Comparison of ENCODE assay signal across 22 cellular contexts in genomic region chr3:185470323-185470722, GRCh38.
"Had no signal": no experiment of that assay in that cellular context is flagged by ENCODE, and none has a peak within 500 bp of the region (broad histone marks: within the 10 kb centered on the region; RNA-seq: fewer than 3 reads in every experiment).

No MANE protein-coding gene starts in this region.

- ATAC-seq: activated CD8-positive, alpha-beta T cell treated with anti-CD3 and anti-CD28 coated beads, Interleukin-2, amount 10 ng/mL, durations not matched to agents 7 days and 5 days; activated naive CD8-positive, alpha-beta T cell treated with anti-CD3 and anti-CD28 coated beads, Interleukin-2, amount 50 U/mL, for 24 hours; stimulated activated naive B cell treated with anti-CD40 and anti-IgM and Interleukin-4, amounts not matched to agents 10 μg/mL and 1 μg/mL and 100 μg/mL, for 72 hours had no signal

- H3K4me3 ChIP-seq: hepatocyte, spleen, thoracic aorta, upper lobe of left lung had no signal

- H3K36me3 ChIP-seq: brain microvascular endothelial cell had no signal

- H3K79me2 ChIP-seq: hepatocyte had no signal

- FAIRE-seq: endothelial cell of umbilical vein had no signal

- H3K27ac Mint-ChIP-seq: activated CD4-positive, alpha-beta T cell treated with anti-CD3 and anti-CD28 coated beads, Interleukin-2, amount 10 ng/mL, durations not matched to agents 24 days and 14 days; activated CD8-positive, alpha-beta T cell treated with anti-CD3 and anti-CD28 coated beads, Interleukin-2, amount 10 ng/mL, durations not matched to agents 7 days and 5 days; activated naive CD4-positive, alpha-beta T cell treated with anti-CD3 and anti-CD28 coated beads, Interleukin-2, amount 10 ng/mL, durations not matched to agents 7 days and 5 days; activated naive CD8-positive, alpha-beta T cell treated with anti-CD3 and anti-CD28 coated beads, Interleukin-2, amount 50 U/mL, for 24 hours; activated T-cell treated with anti-CD3 and anti-CD28 coated beads, Interleukin-2, amount 50 U/mL, for 24 hours; activated T-helper 2 cell treated with anti-CD3 and anti-CD28 coated beads, Interferon-gamma antibody, Interleukin-2, Interleukin-4, amounts not matched to agents 10 μg/mL and 5 μg/mL and 100 μg/mL, durations not matched to agents 14 hours and 24 hours and 36 hours; nephron; stimulated activated naive B cell treated with anti-CD40 and anti-IgM and Interleukin-4, amounts not matched to agents 10 μg/mL and 1 μg/mL and 100 μg/mL, for 72 hours had no signal

- H3K4me1 ChIP-seq: upper lobe of left lung had no signal

- H3K27me3 ChIP-seq: brain microvascular endothelial cell, hepatocyte, spleen, upper lobe of left lung had no signal

- H3K4me2 ChIP-seq: hepatocyte, SK-N-SH had no signal

- DNase-seq: activated CD4-positive, alpha-beta T cell treated with anti-CD3 and anti-CD28 coated beads, Interleukin-2, amount 10 ng/mL, durations not matched to agents 24 days and 14 days; activated CD8-positive, alpha-beta T cell treated with anti-CD3 and anti-CD28 coated beads, Interleukin-2, amount 10 ng/mL, durations not matched to agents 7 days and 5 days; activated naive CD4-positive, alpha-beta T cell treated with anti-CD3 and anti-CD28 coated beads, Interleukin-2, amount 10 ng/mL, durations not matched to agents 7 days and 5 days; activated naive CD8-positive, alpha-beta T cell treated with anti-CD3 and anti-CD28 coated beads, Interleukin-2, amount 50 U/mL, for 24 hours; activated T-cell treated with anti-CD3 and anti-CD28 coated beads, Interleukin-2, amount 50 U/mL, for 24 hours; aorta; brain microvascular endothelial cell; cortex of kidney; effector CD4-positive, alpha-beta T cell; mesenchymal stem cell; nucleus accumbens; retina; SK-N-SH; spleen; stimulated activated naive B cell treated with anti-CD40 and anti-IgM and Interleukin-4, amounts not matched to agents 10 μg/mL and 1 μg/mL and 100 μg/mL, for 72 hours; upper lobe of left lung had no signal

- H3K9ac ChIP-seq: SK-N-SH had no signal

- H3K27ac ChIP-seq: brain microvascular endothelial cell, hepatocyte, spleen, thoracic aorta, upper lobe of left lung had no signal

- H3K9me3 ChIP-seq: SK-N-SH, spleen, thoracic aorta, upper lobe of left lung had no signal

- H2AFZ ChIP-seq: hepatocyte had no signal

- H3K4me1 Mint-ChIP-seq: activated naive CD8-positive, alpha-beta T cell treated with anti-CD3 and anti-CD28 coated beads, Interleukin-2, amount 50 U/mL, for 24 hours; central memory CD8-positive, alpha-beta T cell; nephron had no signal

- H3K9me3 Mint-ChIP-seq: activated CD4-positive, alpha-beta T cell treated with anti-CD3 and anti-CD28 coated beads, Interleukin-2, amount 10 ng/mL, durations not matched to agents 24 days and 14 days; activated naive CD4-positive, alpha-beta T cell treated with anti-CD3 and anti-CD28 coated beads, Interleukin-2, amount 10 ng/mL, durations not matched to agents 7 days and 5 days; activated naive CD8-positive, alpha-beta T cell treated with anti-CD3 and anti-CD28 coated beads, Interleukin-2, amount 50 U/mL, for 24 hours; activated T-cell treated with anti-CD3 and anti-CD28 coated beads, Interleukin-2, amount 50 U/mL, for 24 hours; activated T-helper 2 cell treated with anti-CD3 and anti-CD28 coated beads, Interferon-gamma antibody, Interleukin-2, Interleukin-4, amounts not matched to agents 10 μg/mL and 5 μg/mL and 100 μg/mL, durations not matched to agents 14 hours and 24 hours and 36 hours; central memory CD8-positive, alpha-beta T cell; nephron; stimulated activated naive B cell treated with anti-CD40 and anti-IgM and Interleukin-4, amounts not matched to agents 10 μg/mL and 1 μg/mL and 100 μg/mL, for 72 hours had no signal

- H3K4me3 Mint-ChIP-seq: activated CD4-positive, alpha-beta T cell treated with anti-CD3 and anti-CD28 coated beads, Interleukin-2, amount 10 ng/mL, durations not matched to agents 24 days and 14 days; activated CD8-positive, alpha-beta T cell treated with anti-CD3 and anti-CD28 coated beads, Interleukin-2, amount 10 ng/mL, durations not matched to agents 7 days and 5 days; activated naive CD4-positive, alpha-beta T cell treated with anti-CD3 and anti-CD28 coated beads, Interleukin-2, amount 10 ng/mL, durations not matched to agents 7 days and 5 days; activated naive CD8-positive, alpha-beta T cell treated with anti-CD3 and anti-CD28 coated beads, Interleukin-2, amount 50 U/mL, for 24 hours; activated T-cell treated with anti-CD3 and anti-CD28 coated beads, Interleukin-2, amount 50 U/mL, for 24 hours; central memory CD8-positive, alpha-beta T cell; nephron; stimulated activated naive B cell treated with anti-CD40 and anti-IgM and Interleukin-4, amounts not matched to agents 10 μg/mL and 1 μg/mL and 100 μg/mL, for 72 hours had no signal

- H3K27me3 Mint-ChIP-seq: activated CD4-positive, alpha-beta T cell treated with anti-CD3 and anti-CD28 coated beads, Interleukin-2, amount 10 ng/mL, durations not matched to agents 24 days and 14 days; activated naive CD4-positive, alpha-beta T cell treated with anti-CD3 and anti-CD28 coated beads, Interleukin-2, amount 10 ng/mL, durations not matched to agents 7 days and 5 days; activated naive CD8-positive, alpha-beta T cell treated with anti-CD3 and anti-CD28 coated beads, Interleukin-2, amount 50 U/mL, for 24 hours; activated T-cell treated with anti-CD3 and anti-CD28 coated beads, Interleukin-2, amount 50 U/mL, for 24 hours; central memory CD8-positive, alpha-beta T cell; stimulated activated naive B cell treated with anti-CD40 and anti-IgM and Interleukin-4, amounts not matched to agents 10 μg/mL and 1 μg/mL and 100 μg/mL, for 72 hours had no signal
